12 cellular contexts compared by ENCODE assay signal in the genomic region with DNA sequence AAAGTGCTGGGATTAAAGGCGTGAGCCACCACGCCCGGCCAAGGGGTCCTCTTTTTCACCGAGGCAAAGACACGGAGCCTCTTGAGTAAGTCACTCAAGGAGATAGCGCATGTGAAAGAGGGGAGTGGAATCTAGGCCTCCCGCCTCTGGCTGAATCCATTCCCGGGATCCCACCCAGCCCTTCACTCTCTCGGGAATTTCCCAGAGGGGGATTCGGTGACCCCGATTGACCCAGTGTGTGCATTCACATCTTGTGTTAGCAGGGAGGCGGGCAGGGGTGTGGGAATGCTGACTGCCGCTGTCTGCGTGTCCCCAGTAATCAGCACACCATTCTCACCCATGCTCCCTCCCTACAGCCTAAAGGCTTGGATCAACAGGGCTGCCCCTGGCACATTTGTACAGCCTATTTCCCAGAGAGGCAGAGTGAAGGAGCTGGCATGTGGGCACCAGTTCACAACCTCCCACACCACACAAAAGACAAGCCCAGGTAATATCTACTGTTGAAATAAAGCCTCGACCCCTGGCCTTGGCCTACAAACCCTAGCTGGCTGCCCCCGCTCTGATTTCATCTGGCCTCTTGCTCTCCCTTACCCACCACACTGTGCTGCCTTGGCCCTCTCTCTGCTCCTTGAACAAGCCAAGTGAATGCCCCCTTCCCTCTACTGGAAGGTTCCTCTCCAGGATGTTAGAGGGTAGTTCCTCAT. TPM values are rescaled to one million over a fixed set of nuclear protein-coding genes. Genes with fewer than 3 reads are reported as not detected.
DNase-seq lines count a peak whose midpoint lies in the region; ATAC-seq and TF ChIP-seq lines count a peak whose summit lies in the region.
"Had no signal": no experiment of that assay in that cellular context is flagged by ENCODE, and none has a peak within 500 bp of the region (broad histone marks: within the 10 kb centered on the region; RNA-seq: fewer than 3 reads in every experiment).

No MANE protein-coding gene starts in this region.

- intact Hi-C loops in activated T-helper 1 cell treated with anti-CD3 and anti-CD28 coated beads, Interleukin-12 subunit alpha, Interleukin-12 subunit beta, Interleukin-2, Interleukin-4 antibody, amounts not matched to agents 30 ng/mL and 10 ng/mL and 1 ng/mL, durations not matched to agents 14 hours and 24 hours and 36 hours (cut with micrococcal nuclease), result no loop called here
- intact Hi-C loops in tibial artery (cut with DNase I; ENCODE audit: low total_unique reads), result loop anchor here (5.0 kb wide), 3 partner anchors 111 to 251 kb away; no protein-coding TSS in a partner anchor

- peak overlapping the region; percentile 67 to 72 for H3K27ac ChIP-seq in tibial artery

- no peaks in the 10 kb centered on the region for H3K36me3 ChIP-seq in tibial artery
- H3K36me3 ChIP-seq: heart left ventricle had no signal

- H3K27ac Mint-ChIP-seq in activated naive CD4-positive, alpha-beta T cell treated with anti-CD3 and anti-CD28 coated beads, Interleukin-2, amount 50 U/mL, for 24 hours, result no peak overlapping the region
- no peak overlapping the region for H3K27ac Mint-ChIP-seq in activated naive CD4-positive, alpha-beta T cell treated with anti-CD3 and anti-CD28 coated beads, Interleukin-2, amount 50 U/mL, for 72 hours
- peak overlapping the region; percentile 15 for H3K27ac Mint-ChIP-seq in activated T-helper 1 cell treated with anti-CD3 and anti-CD28 coated beads, Interleukin-12 subunit alpha, Interleukin-12 subunit beta, Interleukin-2, Interleukin-4 antibody, amounts not matched to agents 30 ng/mL and 10 ng/mL and 1 ng/mL, durations not matched to agents 14 hours and 24 hours and 36 hours

- H3K9me3 ChIP-seq in tibial artery, result no peaks in the 10 kb centered on the region
- H3K9me3 ChIP-seq: heart left ventricle had no signal

- no peaks in the 10 kb centered on the region for H3K27me3 Mint-ChIP-seq in activated naive CD4-positive, alpha-beta T cell treated with anti-CD3 and anti-CD28 coated beads, Interleukin-2, amount 50 U/mL, for 24 hours
- peaks cover 46% of the 10 kb centered on the region for H3K27me3 Mint-ChIP-seq in activated T-helper 1 cell treated with anti-CD3 and anti-CD28 coated beads, Interleukin-12 subunit alpha, Interleukin-12 subunit beta, Interleukin-2, Interleukin-4 antibody, amounts not matched to agents 30 ng/mL and 10 ng/mL and 1 ng/mL, durations not matched to agents 14 hours and 24 hours and 36 hours (ENCODE audit: insufficient read depth)

- no peak for ATAC-seq in activated naive CD4-positive, alpha-beta T cell treated with anti-CD3 and anti-CD28 coated beads, Interleukin-2, amount 50 U/mL, for 72 hours
- ATAC-seq in GM19035 (IDR thresholded peaks at IDR 0.05; ENCODE audit: unreplicated experiment), result no peak
- ATAC-seq in GM21737 (IDR thresholded peaks at IDR 0.05; ENCODE audit: unreplicated experiment), result no peak

- H3K9me3 Mint-ChIP-seq in activated naive CD4-positive, alpha-beta T cell treated with anti-CD3 and anti-CD28 coated beads, Interleukin-2, amount 50 U/mL, for 24 hours, result no peaks in the 10 kb centered on the region
- H3K9me3 Mint-ChIP-seq in activated naive CD4-positive, alpha-beta T cell treated with anti-CD3 and anti-CD28 coated beads, Interleukin-2, amount 50 U/mL, for 72 hours, result no peaks in the 10 kb centered on the region
- no peaks in the 10 kb centered on the region for H3K9me3 Mint-ChIP-seq in activated T-helper 1 cell treated with anti-CD3 and anti-CD28 coated beads, Interleukin-12 subunit alpha, Interleukin-12 subunit beta, Interleukin-2, Interleukin-4 antibody, amounts not matched to agents 30 ng/mL and 10 ng/mL and 1 ng/mL, durations not matched to agents 14 hours and 24 hours and 36 hours

- no peak for DNase-seq in activated naive CD4-positive, alpha-beta T cell treated with anti-CD3 and anti-CD28 coated beads, Interleukin-2, amount 50 U/mL, for 72 hours (ENCODE audit: low spot score in 2 of 2)
- DNase-seq in activated T-helper 1 cell treated with anti-CD3 and anti-CD28 coated beads, Interleukin-12 subunit alpha, Interleukin-12 subunit beta, Interleukin-2, Interleukin-4 antibody, amounts not matched to agents 30 ng/mL and 10 ng/mL and 1 ng/mL, durations not matched to agents 14 hours and 24 hours and 36 hours (ENCODE audit: low spot score), result no peak
- DNase-seq in left kidney (ENCODE audit: low read depth, low spot score), result peak; percentile 45
- DNase-seq in tibial artery, result peak in 1 of 2 donors; percentile 59
- DNase-seq in NCI-H128 (lab: John Stamatoyannopoulos, UW; ENCODE audit: unreplicated experiment), result no peak
- DNase-seq: NCI-H1417 treated with DMSO at 0.1 percent for 48 hours, NCI-H524 treated with DMSO at 0.1 percent for 48 hours, SHP77 treated with DMSO at 0.1 percent for 48 hours had no signal

- H3K27me3 ChIP-seq in tibial artery, result no peaks in the 10 kb centered on the region

- H3K4me1 Mint-ChIP-seq in activated naive CD4-positive, alpha-beta T cell treated with anti-CD3 and anti-CD28 coated beads, Interleukin-2, amount 50 U/mL, for 24 hours, result peaks cover 50% of the 10 kb centered on the region
- peaks cover 56% of the 10 kb centered on the region for H3K4me1 Mint-ChIP-seq in activated T-helper 1 cell treated with anti-CD3 and anti-CD28 coated beads, Interleukin-12 subunit alpha, Interleukin-12 subunit beta, Interleukin-2, Interleukin-4 antibody, amounts not matched to agents 30 ng/mL and 10 ng/mL and 1 ng/mL, durations not matched to agents 14 hours and 24 hours and 36 hours (ENCODE audit: low read depth)

- TF ChIP-seq CTCF in tibial artery (IDR thresholded peaks at IDR 0.05), result no peak

- H3K4me1 ChIP-seq in tibial artery, result peaks cover 0 to 76% (median 51%) of the 10 kb centered on the region in 4 donors

- H3K36me3 Mint-ChIP-seq in activated naive CD4-positive, alpha-beta T cell treated with anti-CD3 and anti-CD28 coated beads, Interleukin-2, amount 50 U/mL, for 24 hours, result no peaks in the 10 kb centered on the region
- H3K36me3 Mint-ChIP-seq in activated naive CD4-positive, alpha-beta T cell treated with anti-CD3 and anti-CD28 coated beads, Interleukin-2, amount 50 U/mL, for 72 hours, result no peaks in the 10 kb centered on the region
- H3K36me3 Mint-ChIP-seq in activated T-helper 1 cell treated with anti-CD3 and anti-CD28 coated beads, Interleukin-12 subunit alpha, Interleukin-12 subunit beta, Interleukin-2, Interleukin-4 antibody, amounts not matched to agents 30 ng/mL and 10 ng/mL and 1 ng/mL, durations not matched to agents 14 hours and 24 hours and 36 hours (ENCODE audit: low read depth), result no peaks in the 10 kb centered on the region

- H3K4me3 ChIP-seq in tibial artery, result peak overlapping the region; percentile 60 to 77

- H3K4me3 Mint-ChIP-seq in activated naive CD4-positive, alpha-beta T cell treated with anti-CD3 and anti-CD28 coated beads, Interleukin-2, amount 50 U/mL, for 24 hours, result peak overlapping the region; percentile 65
- H3K4me3 Mint-ChIP-seq in activated T-helper 1 cell treated with anti-CD3 and anti-CD28 coated beads, Interleukin-12 subunit alpha, Interleukin-12 subunit beta, Interleukin-2, Interleukin-4 antibody, amounts not matched to agents 30 ng/mL and 10 ng/mL and 1 ng/mL, durations not matched to agents 14 hours and 24 hours and 36 hours, result peak overlapping the region; percentile 37

RNA-seq across cellular contexts. Expression of a gene that starts 1.3 kb away (rescaled TPM):
- under 1 TPM in 1 of 2 donors, not detected in 1; 0.49 TPM for total RNA-seq in activated naive CD4-positive, alpha-beta T cell treated with anti-CD3 and anti-CD28 coated beads, Interleukin-2, amount 50 U/mL, for 72 hours
- total RNA-seq in activated T-helper 1 cell treated with anti-CD3 and anti-CD28 coated beads, Interleukin-12 subunit alpha, Interleukin-12 subunit beta, Interleukin-2, Interleukin-4 antibody, amounts not matched to agents 30 ng/mL and 10 ng/mL and 1 ng/mL, durations not matched to agents 14 hours and 24 hours and 36 hours, result 0.05 and 0.24 TPM in 2 replicates
